ENCODE assay signal across 8 cellular contexts in genomic region chr9:129887210-129888084, GRCh38. TPM values are rescaled to one million over a fixed set of nuclear protein-coding genes. Genes with fewer than 3 reads are reported as not detected.
A peak's percentile ranks its signal among the peaks of the same experiment; 100 is the strongest.
DNase-seq lines count a peak whose midpoint lies in the region; ATAC-seq and TF ChIP-seq lines count a peak whose summit lies in the region.

No MANE protein-coding gene starts in this region.

- DNase-seq in AG10803 (ENCODE audit: low read depth): peak; percentile 37
- peak; percentile 61 for DNase-seq in Karpas-422
- DNase-seq in activated CD8-positive, alpha-beta memory T cell treated with anti-CD3 and anti-CD28 coated beads, Interleukin-2, amount 10 ng/mL, durations not matched to agents 7 days and 5 days: peak; percentile 81
- DNase-seq in glomerular visceral epithelial cell (ENCODE audit: extremely low spot score): peak; percentile 61
- peak; percentile 75 for DNase-seq in stimulated activated CD4-positive, alpha-beta T cell treated with anti-CD3 and anti-CD28 coated beads, Interleukin-4, amount 100 ng/mL, for 24 hours
- no peak for DNase-seq in COLO829 (ENCODE audit: low spot score)
- no peak for DNase-seq in NCI-H345 (lab: John Stamatoyannopoulos, UW)

- peak overlapping the region; percentile 75 for H3K9ac ChIP-seq in Karpas-422 (ENCODE audit: low read length)

- ATAC-seq in activated CD8-positive, alpha-beta memory T cell treated with anti-CD3 and anti-CD28 coated beads, Interleukin-2, amount 10 ng/mL, durations not matched to agents 7 days and 5 days: no peak
- ATAC-seq in HG02623 (IDR thresholded peaks at IDR 0.05; ENCODE audit: unreplicated experiment): no peak

- no peak overlapping the region for H2AFZ ChIP-seq in Karpas-422 (ENCODE audit: low read length)

- peak overlapping the region; percentile 92 for H3K4me3 Mint-ChIP-seq in activated CD8-positive, alpha-beta memory T cell treated with anti-CD3 and anti-CD28 coated beads, Interleukin-2, amount 10 ng/mL, durations not matched to agents 7 days and 5 days

- peak overlapping the region; percentile 98 for H3K27ac Mint-ChIP-seq in activated CD8-positive, alpha-beta memory T cell treated with anti-CD3 and anti-CD28 coated beads, Interleukin-2, amount 10 ng/mL, durations not matched to agents 7 days and 5 days

- H3K4me3 ChIP-seq in AG10803 (ENCODE audit: low read length) (no peak overlapping the region), Karpas-422 (ENCODE audit: low read length) (peak overlapping the region; percentile 64)

- peaks cover 74% of the 10 kb centered on the region for H3K4me1 ChIP-seq in Karpas-422 (ENCODE audit: low read length)

- peak; percentile 19 for TF ChIP-seq CTCF in AG10803 (conservative IDR thresholded peaks at IDR 0.05; ENCODE audit: low read length)

- H3K4me2 ChIP-seq in Karpas-422 (ENCODE audit: low read depth, low read length, poor library complexity, severe bottlenecking): peak overlapping the region; percentile 73

- no peaks in the 10 kb centered on the region for H3K27me3 ChIP-seq in Karpas-422 (ENCODE audit: low read length)

- H3K4me1 Mint-ChIP-seq in activated CD8-positive, alpha-beta memory T cell treated with anti-CD3 and anti-CD28 coated beads, Interleukin-2, amount 10 ng/mL, durations not matched to agents 7 days and 5 days: peaks cover 70% of the 10 kb centered on the region

- no peaks in the 10 kb centered on the region for H3K9me3 Mint-ChIP-seq in activated CD8-positive, alpha-beta memory T cell treated with anti-CD3 and anti-CD28 coated beads, Interleukin-2, amount 10 ng/mL, durations not matched to agents 7 days and 5 days (ENCODE audit: low read depth)

- peaks cover 8% of the 10 kb centered on the region; the same call in 1 of the 2 replicates for H3K79me2 ChIP-seq in Karpas-422 (ENCODE audit: low read length)

- peaks cover 13% of the 10 kb centered on the region; the same call in 1 of the 2 replicates for H3K36me3 ChIP-seq in Karpas-422 (ENCODE audit: insufficient read depth, low read length)

- H3K27me3 Mint-ChIP-seq in activated CD8-positive, alpha-beta memory T cell treated with anti-CD3 and anti-CD28 coated beads, Interleukin-2, amount 10 ng/mL, durations not matched to agents 7 days and 5 days: no peaks in the 10 kb centered on the region

- CTCF ChIA-PET in activated CD8-positive, alpha-beta memory T cell treated with anti-CD3 and anti-CD28 coated beads, Interleukin-2, amount 10 ng/mL, durations not matched to agents 7 days and 5 days (lab: Charles Lee): interaction anchor here (0.7 to 5.5 kb wide), 19 partner anchors 7 to 348 kb away, joined by 3 to 110 read pairs (median 5); partner anchors contain the start of genes C9orf78, FNBP1 and USP20

- H3K27ac ChIP-seq in Karpas-422 (ENCODE audit: low read length): peak overlapping the region; percentile 93

- H3K9me3 ChIP-seq in Karpas-422 (ENCODE audit: low read length): no peaks in the 10 kb centered on the region

- H3K36me3 Mint-ChIP-seq in activated CD8-positive, alpha-beta memory T cell treated with anti-CD3 and anti-CD28 coated beads, Interleukin-2, amount 10 ng/mL, durations not matched to agents 7 days and 5 days: peaks cover 33% of the 10 kb centered on the region

- no peaks in the 10 kb centered on the region for H4K20me1 ChIP-seq in Karpas-422 (ENCODE audit: insufficient read depth, low read depth, low read length)

- no peaks in the 10 kb centered on the region for H3K9me2 ChIP-seq in Karpas-422 (replicated peaks; ENCODE audit: insufficient read depth, low read length)

RNA-seq across cellular contexts. Expression of gene USP20, which starts 52.2 kb away (rescaled TPM):
- total RNA-seq in Karpas-422 (2014; rRNA removed; shearing (Covaris generic); ENCODE audit: low replicate concordance): 11.7 and 40.3 TPM in 2 replicates
- total RNA-seq in activated CD8-positive, alpha-beta memory T cell treated with anti-CD3 and anti-CD28 coated beads, Interleukin-2, amount 10 ng/mL, durations not matched to agents 7 days and 5 days: 100 to 1,000 TPM; 114 to 155 TPM

RNA-seq across cellular contexts. Expression of gene C9orf78, which starts 52.4 kb away (rescaled TPM):
- 59.7 and 66.9 TPM in 2 replicates for total RNA-seq in Karpas-422 (2014; rRNA removed; shearing (Covaris generic); ENCODE audit: low replicate concordance)
- 10 to 100 TPM; 77.7 to 90.2 TPM for total RNA-seq in activated CD8-positive, alpha-beta memory T cell treated with anti-CD3 and anti-CD28 coated beads, Interleukin-2, amount 10 ng/mL, durations not matched to agents 7 days and 5 days

Comparison
In these comparisons a context has a peak if more than half of its experiments do, and no peak if none do; other contexts are left out.
1. DNase-seq: peak in AG10803 (single experiment), Karpas-422 (single experiment), activated CD8-positive, alpha-beta memory T cell treated with anti-CD3 and anti-CD28 coated beads, Interleukin-2, amount 10 ng/mL, durations not matched to agents 7 days and 5 days (single experiment), glomerular visceral epithelial cell (single experiment) and stimulated activated CD4-positive, alpha-beta T cell treated with anti-CD3 and anti-CD28 coated beads, Interleukin-4, amount 100 ng/mL, for 24 hours (single experiment); none in COLO829 (single experiment) and NCI-H345 (single experiment).